Comparison of ENCODE assay signal across 19 cellular contexts in the genomic region with DNA sequence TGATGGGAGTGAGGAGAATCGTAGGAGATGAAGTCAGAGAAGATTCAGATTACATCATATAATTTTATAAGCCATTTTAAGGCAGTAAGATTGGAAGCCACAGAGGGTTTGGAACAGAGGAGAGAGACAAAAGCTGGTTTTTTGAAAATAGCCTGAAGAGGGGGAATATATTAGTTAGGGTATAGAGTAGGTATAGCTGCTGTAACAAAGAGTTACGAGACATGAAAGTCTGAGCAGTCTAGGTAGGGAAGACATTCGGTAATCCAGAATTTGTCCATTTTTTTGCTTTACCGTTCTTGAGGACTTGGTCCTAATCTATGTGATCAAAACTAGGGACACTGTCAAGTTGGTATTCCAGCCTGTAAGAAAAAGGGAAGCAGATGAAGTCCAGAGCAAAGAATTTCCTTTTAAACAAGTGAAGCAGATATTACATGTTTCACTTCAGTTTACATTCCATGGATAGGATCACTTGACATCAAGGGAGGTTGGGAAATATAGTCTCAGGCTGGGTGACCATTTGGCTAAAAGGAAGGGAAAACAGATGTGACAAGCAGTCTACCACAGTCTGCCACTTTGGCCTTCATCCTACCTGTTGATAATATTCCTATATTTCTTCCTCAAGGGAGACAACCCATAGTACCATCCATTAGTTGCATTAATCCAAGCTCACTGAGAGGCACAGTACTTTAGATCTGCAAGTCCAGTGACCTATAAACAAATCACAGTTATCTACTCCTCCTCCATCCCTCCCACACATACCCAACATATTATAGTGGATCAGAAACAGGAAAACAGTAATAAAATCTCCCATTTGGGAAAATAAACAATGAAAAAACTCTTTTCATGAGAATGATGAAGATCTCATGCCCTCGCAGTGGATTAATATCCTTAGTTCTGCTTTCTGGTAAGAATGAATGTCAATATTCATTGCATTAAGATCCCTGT.
"Had no signal": no experiment of that assay in that cellular context is flagged by ENCODE, and none has a peak within 500 bp of the region (broad histone marks: within the 10 kb centered on the region; RNA-seq: fewer than 3 reads in every experiment).

No MANE protein-coding gene starts in this region.

- DNase-seq: activated naive CD4-positive, alpha-beta T cell treated with Interleukin-2 at 50 U/mL for 16 hours; activated naive CD8-positive, alpha-beta T cell treated with anti-CD3 and anti-CD28 coated beads for 36 hours; activated T-cell treated with anti-CD3 and anti-CD28 coated beads, Interleukin-2, amount 50 U/mL, for 24 hours; amniotic stem cell; cortex of kidney; erythroblast; head of caudate nucleus; hypothalamus; left cardiac atrium; nucleus accumbens; spleen; stimulated activated CD4-positive, alpha-beta T cell treated with anti-CD3 and anti-CD28 coated beads, Interleukin-4, amount 100 ng/mL, for 1 hour; stimulated activated naive CD4-positive, alpha-beta T cell treated with Interleukin-2 at 50 U/mL for 16 hours; T-helper 9 cell had no signal

- H3K36me3 ChIP-seq: thoracic aorta had no signal

- H3K9me3 ChIP-seq: gastroesophageal sphincter, spleen, thoracic aorta had no signal

- ATAC-seq: gastroesophageal sphincter, left cardiac atrium, WTC11 had no signal

- H3K9me3 Mint-ChIP-seq: activated naive CD8-positive, alpha-beta T cell treated with anti-CD3 and anti-CD28 coated beads for 36 hours; activated T-cell treated with anti-CD3 and anti-CD28 coated beads, Interleukin-2, amount 50 U/mL, for 24 hours; type B pancreatic cell; WTC11 had no signal

- H3K27ac ChIP-seq: gastroesophageal sphincter, thoracic aorta had no signal

- H3K4me3 Mint-ChIP-seq: activated naive CD8-positive, alpha-beta T cell treated with anti-CD3 and anti-CD28 coated beads for 36 hours; activated T-cell treated with anti-CD3 and anti-CD28 coated beads, Interleukin-2, amount 50 U/mL, for 24 hours; memory B cell; type B pancreatic cell; WTC11 had no signal

- H3K4me3 ChIP-seq: gastroesophageal sphincter, spleen, thoracic aorta had no signal

- H3K27me3 Mint-ChIP-seq: activated naive CD8-positive, alpha-beta T cell treated with anti-CD3 and anti-CD28 coated beads for 36 hours; activated T-cell treated with anti-CD3 and anti-CD28 coated beads, Interleukin-2, amount 50 U/mL, for 24 hours; memory B cell; type B pancreatic cell had no signal

- H3K27ac Mint-ChIP-seq: activated naive CD8-positive, alpha-beta T cell treated with anti-CD3 and anti-CD28 coated beads for 36 hours; activated T-cell treated with anti-CD3 and anti-CD28 coated beads, Interleukin-2, amount 50 U/mL, for 24 hours; memory B cell; type B pancreatic cell; WTC11 had no signal

- H3K27me3 ChIP-seq: gastroesophageal sphincter, spleen had no signal

- H3K4me1 ChIP-seq: spleen had no signal
